Comparison of ENCODE assay signal across 1 cellular context in genomic region chr19:8005534-8006256, GRCh38.
TF ChIP-seq lines count a peak whose summit lies in the region.

TSS of gene ELAVL1 (minus strand) at chr19:8005641. CDS start at chr19:7991815, 13,826 bp downstream.

TF ChIP-seq in K562, 482 proteins besides CTCF, POLR2A, EP300 and RAD21 (continued from another document and continues in another):
- no peak for TF ChIP-seq ZBTB49 (CRISPR knock-in tag; IDR thresholded peaks at IDR 0.05; ENCODE audit: borderline replicate concordance)
- TF ChIP-seq CC2D1A (IDR thresholded peaks at IDR 0.05): no peak
- TF ChIP-seq HBP1 (CRISPR knock-in tag; IDR thresholded peaks at IDR 0.05): peak; percentile 82; the same call in 1 of the 2 replicates
- TF ChIP-seq ZNF253 (CRISPR knock-in tag; conservative IDR thresholded peaks at IDR 0.05): no peak
- no peak for TF ChIP-seq ZNF274 (IDR thresholded peaks at IDR 0.05; ENCODE audit: borderline replicate concordance, low read depth, low read length)
- no peak for TF ChIP-seq PRDM10 (IDR thresholded peaks at IDR 0.05; ENCODE audit: partially characterized antibody)
- TF ChIP-seq TRIM24 (IDR thresholded peaks at IDR 0.05): 0 out of 4 replicates have a peak, but pooled peaks of 1 of the 2 experiments have one; percentile 32
- TF ChIP-seq ZBTB2 (IDR thresholded peaks at IDR 0.05): no peak
- peak; percentile 51; the same call in 1 of the 2 replicates for TF ChIP-seq ZNF263 (CRISPR knock-in tag; IDR thresholded peaks at IDR 0.05; ENCODE audit: borderline replicate concordance)
- TF ChIP-seq NCOA6 (IDR thresholded peaks at IDR 0.05): no peak
- no peak for TF ChIP-seq DLX4 (CRISPR knock-in tag; IDR thresholded peaks at IDR 0.05)
- TF ChIP-seq IFI16 (CRISPR knock-in tag; IDR thresholded peaks at IDR 0.05): no peak
- no peak for TF ChIP-seq NCOA1 (IDR thresholded peaks at IDR 0.05; ENCODE audit: low read depth)
- TF ChIP-seq TGIF2 (CRISPR knock-in tag; IDR thresholded peaks at IDR 0.05): no peak
- TF ChIP-seq PCBP1 (IDR thresholded peaks at IDR 0.05; ENCODE audit: low read depth, low read length, poor library complexity, severe bottlenecking): peak; percentile 31
- no peak for TF ChIP-seq KLF16 (IDR thresholded peaks at IDR 0.05)
- TF ChIP-seq CUX1 (CRISPR knock-in tag; IDR thresholded peaks at IDR 0.05): no peak
- TF ChIP-seq FIP1L1 (IDR thresholded peaks at IDR 0.05; ENCODE audit: low read depth, low read length, poor library complexity, severe bottlenecking): peak; percentile 75
- 0 out of 2 replicates have a peak, but pooled peaks have one; percentile 41 for TF ChIP-seq NR1H2 (CRISPR knock-in tag; IDR thresholded peaks at IDR 0.05)
- peak; percentile 78 for TF ChIP-seq EP400 (IDR thresholded peaks at IDR 0.05)
- no peak for TF ChIP-seq BACH1 (tag; IDR thresholded peaks at IDR 0.05)
- peak; percentile 66; the same call in 1 of the 2 replicates for TF ChIP-seq ATF2 (CRISPR knock-in tag; IDR thresholded peaks at IDR 0.05)
- TF ChIP-seq CEBPZ (IDR thresholded peaks at IDR 0.05; ENCODE audit: borderline replicate concordance, low read depth, low read length): no peak
- TF ChIP-seq NFYB (IDR thresholded peaks at IDR 0.05; ENCODE audit: extremely low read depth, insufficient read length): peak; percentile 82
- peak; percentile 66 for TF ChIP-seq HNRNPLL (IDR thresholded peaks at IDR 0.05; ENCODE audit: low read depth, low read length, poor library complexity, severe bottlenecking)
- no peak for TF ChIP-seq CBX3 (IDR thresholded peaks at IDR 0.05; ENCODE audit: borderline replicate concordance in 1 of 2, low read length in 2 of 2)
- TF ChIP-seq PTRF (tag; IDR thresholded peaks at IDR 0.05): no peak
- TF ChIP-seq ESRRB (CRISPR knock-in tag; IDR thresholded peaks at IDR 0.05; ENCODE audit: borderline replicate concordance): no peak
- TF ChIP-seq COPS2 (conservative IDR thresholded peaks at IDR 0.05): no peak
- TF ChIP-seq CBX1 (IDR thresholded peaks at IDR 0.05; ENCODE audit: low read depth): peak; percentile 84
- 0 out of 2 replicates have a peak, but pooled peaks have one; percentile 30 for TF ChIP-seq NFRKB (IDR thresholded peaks at IDR 0.05; ENCODE audit: low read depth)
- peak; percentile 77 for TF ChIP-seq CHD4 (IDR thresholded peaks at IDR 0.05; ENCODE audit: insufficient read depth, insufficient replicate concordance, low read depth, low read length, poor library complexity, severe bottlenecking)
- peak; percentile 49; the same call in 1 of the 2 replicates for TF ChIP-seq ZBTB17 (CRISPR knock-in tag; IDR thresholded peaks at IDR 0.05)
- no peak for TF ChIP-seq ELK3 (CRISPR knock-in tag; IDR thresholded peaks at IDR 0.05)
- TF ChIP-seq ATF3 (IDR thresholded peaks at IDR 0.05): peak; percentile 94
- TF ChIP-seq ATF3 (CRISPR knock-in tag; conservative IDR thresholded peaks at IDR 0.05): 0 out of 2 replicates have a peak, but pooled peaks have one; percentile 45
- peak; percentile 97 for TF ChIP-seq RBFOX2 (IDR thresholded peaks at IDR 0.05; ENCODE audit: low read depth, low read length)
